In genomic region chr11:89900809-89901208, GRCh38 we compare ENCODE assay signal across 13 cellular contexts. TPM values are rescaled to one million over a fixed set of nuclear protein-coding genes. Genes with fewer than 3 reads are reported as not detected.
DNase-seq lines count a peak whose midpoint lies in the region; ATAC-seq and TF ChIP-seq lines count a peak whose summit lies in the region.
"Not testable (repeated sequence)": the region's sequence is repeated elsewhere in the genome, so short reads cannot be mapped to it uniquely, and the experiment has no call there.
"Had no signal": no experiment of that assay in that cellular context is flagged by ENCODE, and none has a peak within 500 bp of the region (broad histone marks: within the 10 kb centered on the region; RNA-seq: fewer than 3 reads in every experiment).

No MANE protein-coding gene starts in this region.

- H3K4me1 ChIP-seq in lower lobe of right lung, upper lobe of right lung: not testable (repeated sequence)

- H3K9me3 ChIP-seq in lower lobe of right lung, upper lobe of right lung: not testable (repeated sequence)

- H3K4me1 Mint-ChIP-seq in chondrocyte (ENCODE audit: low read depth); stimulated activated naive B cell treated with anti-CD40 and anti-IgM and Interleukin-4, amounts not matched to agents 10 μg/mL and 1 μg/mL and 100 μg/mL, for 72 hours: not testable (repeated sequence)

- peak; percentile 59 for DNase-seq in chondrocyte (ENCODE audit: low spot score)
- DNase-seq in lower lobe of right lung; sciatic nerve (ENCODE audit: low spot score); stimulated activated naive B cell treated with anti-CD40 and anti-IgM and Interleukin-4, amounts not matched to agents 10 μg/mL and 1 μg/mL and 100 μg/mL, for 72 hours; upper lobe of right lung: not testable (repeated sequence)

- not testable (repeated sequence) for H3K27ac Mint-ChIP-seq in chondrocyte (ENCODE audit: unreplicated experiment); stimulated activated naive B cell treated with anti-CD40 and anti-IgM and Interleukin-4, amounts not matched to agents 10 μg/mL and 1 μg/mL and 100 μg/mL, for 72 hours

- not testable (repeated sequence) for H3K36me3 ChIP-seq in lower lobe of right lung, upper lobe of right lung

- H3K4me3 ChIP-seq in lower lobe of right lung, upper lobe of right lung: not testable (repeated sequence)

- ATAC-seq in lower lobe of right lung = peak; percentile 16 to 44
- peak; percentile 32 for ATAC-seq in sciatic nerve
- peak; percentile 19 to 25 for ATAC-seq in stimulated activated naive B cell treated with anti-CD40 and anti-IgM and Interleukin-4, amounts not matched to agents 10 μg/mL and 1 μg/mL and 100 μg/mL, for 72 hours (replicated peaks)
- ATAC-seq in upper lobe of right lung = peak; percentile 41

- not testable (repeated sequence) for H3K36me3 Mint-ChIP-seq in chondrocyte (ENCODE audit: low read depth); stimulated activated naive B cell treated with anti-CD40 and anti-IgM and Interleukin-4, amounts not matched to agents 10 μg/mL and 1 μg/mL and 100 μg/mL, for 72 hours

- TF ChIP-seq CTCF in chondrocyte (IDR thresholded peaks at IDR 0.05); lower lobe of right lung (IDR thresholded peaks at IDR 0.05); upper lobe of right lung (IDR thresholded peaks at IDR 0.05): not testable (repeated sequence)

- intact Hi-C loops in lower lobe of right lung (cut with DNase I); sciatic nerve (cut with DNase I); upper lobe of right lung (cut with DNase I): not testable (repeated sequence)

- H3K4me3 Mint-ChIP-seq in chondrocyte (ENCODE audit: unreplicated experiment); stimulated activated naive B cell treated with anti-CD40 and anti-IgM and Interleukin-4, amounts not matched to agents 10 μg/mL and 1 μg/mL and 100 μg/mL, for 72 hours: not testable (repeated sequence)

- not testable (repeated sequence) for H3K27me3 ChIP-seq in lower lobe of right lung (ENCODE audit: low read depth); upper lobe of right lung

- not testable (repeated sequence) for H3K9me3 Mint-ChIP-seq in chondrocyte (ENCODE audit: low read depth); stimulated activated naive B cell treated with anti-CD40 and anti-IgM and Interleukin-4, amounts not matched to agents 10 μg/mL and 1 μg/mL and 100 μg/mL, for 72 hours

- H3K27me3 Mint-ChIP-seq in chondrocyte (ENCODE audit: low read depth); stimulated activated naive B cell treated with anti-CD40 and anti-IgM and Interleukin-4, amounts not matched to agents 10 μg/mL and 1 μg/mL and 100 μg/mL, for 72 hours: not testable (repeated sequence)

- H3K27ac ChIP-seq in lower lobe of right lung, upper lobe of right lung: not testable (repeated sequence)

RNA-seq across cellular contexts. Expression of gene TRIM49D1, which starts 21.2 kb away (rescaled TPM):
- total RNA-seq in chondrocyte (not detected in 3 replicates), lower lobe of right lung (not detected), sciatic nerve (not detected), upper lobe of right lung (not detected)
- total RNA-seq: A172; A673; Calu3; CD4-positive, alpha-beta memory T cell; Daoy; H4; H9 had no signal

RNA-seq across cellular contexts. Expression of gene TRIM64B, which starts 22.5 kb away (rescaled TPM):
- total RNA-seq in chondrocyte (not detected in 3 replicates), lower lobe of right lung (not detected), sciatic nerve (not detected), upper lobe of right lung (not detected)
- total RNA-seq: A172; A673; Calu3; CD4-positive, alpha-beta memory T cell; Daoy; GM23338; H4; H9 had no signal

RNA-seq across cellular contexts. Expression of gene TRIM49D2, which starts 23.1 kb away (rescaled TPM):
- total RNA-seq in chondrocyte (not detected in 3 replicates), lower lobe of right lung (not detected), sciatic nerve (not detected), upper lobe of right lung (not detected)
- total RNA-seq: A172; A673; Calu3; CD4-positive, alpha-beta memory T cell; Daoy; GM23338; H4; H9 had no signal
